Comparison of ENCODE assay signal across 1 cellular context in the genomic region with DNA sequence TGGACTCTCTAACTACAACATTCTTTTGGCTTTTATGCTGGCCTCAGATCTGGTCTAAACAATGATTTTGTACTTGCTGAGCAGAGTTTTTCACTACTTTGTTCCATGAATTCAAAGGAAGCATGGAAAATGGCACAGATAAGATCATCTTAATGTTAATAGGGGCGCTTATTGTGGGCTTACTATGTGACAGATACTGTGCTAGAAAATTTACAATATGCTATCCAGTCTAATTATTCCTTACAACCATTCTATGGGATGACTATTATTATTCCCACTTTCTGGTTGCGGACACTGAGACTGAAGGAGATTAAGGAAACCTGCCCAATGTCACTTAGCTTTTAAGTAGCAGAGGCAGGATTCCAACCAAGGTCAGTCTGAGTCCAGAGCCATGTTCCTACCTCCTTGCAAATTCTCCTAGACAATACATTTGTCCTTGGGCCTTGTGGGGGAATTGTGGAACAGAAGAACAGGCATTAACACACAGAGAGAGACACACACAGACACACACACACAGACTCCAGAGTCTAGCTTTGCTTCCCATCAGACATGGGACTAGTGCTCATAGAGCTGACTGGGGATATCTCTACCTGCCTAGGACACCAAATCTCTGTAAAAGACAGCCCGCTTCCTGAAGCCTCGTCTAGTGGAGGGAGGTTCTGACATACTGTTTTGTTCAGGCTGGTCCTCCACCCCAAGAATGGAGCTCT.
TF ChIP-seq lines count a peak whose summit lies in the region.

No MANE protein-coding gene starts in this region.

TF ChIP-seq in SK-N-SH, 30 proteins besides CTCF, POLR2A, EP300 and RAD21 (continued from another document):
- TF ChIP-seq, protein P1, sequence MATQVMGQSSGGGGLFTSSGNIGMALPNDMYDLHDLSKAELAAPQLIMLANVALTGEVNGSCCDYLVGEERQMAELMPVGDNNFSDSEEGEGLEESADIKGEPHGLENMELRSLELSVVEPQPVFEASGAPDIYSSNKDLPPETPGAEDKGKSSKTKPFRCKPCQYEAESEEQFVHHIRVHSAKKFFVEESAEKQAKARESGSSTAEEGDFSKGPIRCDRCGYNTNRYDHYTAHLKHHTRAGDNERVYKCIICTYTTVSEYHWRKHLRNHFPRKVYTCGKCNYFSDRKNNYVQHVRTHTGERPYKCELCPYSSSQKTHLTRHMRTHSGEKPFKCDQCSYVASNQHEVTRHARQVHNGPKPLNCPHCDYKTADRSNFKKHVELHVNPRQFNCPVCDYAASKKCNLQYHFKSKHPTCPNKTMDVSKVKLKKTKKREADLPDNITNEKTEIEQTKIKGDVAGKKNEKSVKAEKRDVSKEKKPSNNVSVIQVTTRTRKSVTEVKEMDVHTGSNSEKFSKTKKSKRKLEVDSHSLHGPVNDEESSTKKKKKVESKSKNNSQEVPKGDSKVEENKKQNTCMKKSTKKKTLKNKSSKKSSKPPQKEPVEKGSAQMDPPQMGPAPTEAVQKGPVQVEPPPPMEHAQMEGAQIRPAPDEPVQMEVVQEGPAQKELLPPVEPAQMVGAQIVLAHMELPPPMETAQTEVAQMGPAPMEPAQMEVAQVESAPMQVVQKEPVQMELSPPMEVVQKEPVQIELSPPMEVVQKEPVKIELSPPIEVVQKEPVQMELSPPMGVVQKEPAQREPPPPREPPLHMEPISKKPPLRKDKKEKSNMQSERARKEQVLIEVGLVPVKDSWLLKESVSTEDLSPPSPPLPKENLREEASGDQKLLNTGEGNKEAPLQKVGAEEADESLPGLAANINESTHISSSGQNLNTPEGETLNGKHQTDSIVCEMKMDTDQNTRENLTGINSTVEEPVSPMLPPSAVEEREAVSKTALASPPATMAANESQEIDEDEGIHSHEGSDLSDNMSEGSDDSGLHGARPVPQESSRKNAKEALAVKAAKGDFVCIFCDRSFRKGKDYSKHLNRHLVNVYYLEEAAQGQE (IDR thresholded peaks at IDR 0.05; ENCODE audit: low read depth, low read length) = no peak
